ENCODE assay signal across 1 cellular context in the genomic region with DNA sequence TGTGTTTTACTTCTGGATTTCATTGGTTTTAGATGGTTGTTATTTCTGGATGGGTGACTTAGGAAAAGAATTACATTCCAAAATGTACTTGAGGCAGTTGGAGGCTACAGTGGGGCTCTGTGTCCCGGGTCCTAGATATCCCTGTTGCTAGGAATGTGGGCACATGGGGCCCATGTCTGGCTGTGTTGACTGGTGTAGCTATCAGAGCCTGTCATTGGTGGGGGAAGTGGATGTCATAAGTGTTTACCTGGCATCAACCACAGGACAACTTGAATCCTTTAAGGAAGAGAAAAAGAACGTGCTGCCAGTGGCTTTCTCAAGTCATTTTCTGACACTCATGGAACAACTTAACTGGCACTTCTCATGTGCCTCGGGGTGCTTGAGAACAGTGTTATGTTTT.
TF ChIP-seq lines count a peak whose summit lies in the region.

No MANE protein-coding gene starts in this region.

TF ChIP-seq in GM12878, 131 proteins besides CTCF, POLR2A, EP300 and RAD21 (continued from another document):
- TF ChIP-seq, protein P1, sequence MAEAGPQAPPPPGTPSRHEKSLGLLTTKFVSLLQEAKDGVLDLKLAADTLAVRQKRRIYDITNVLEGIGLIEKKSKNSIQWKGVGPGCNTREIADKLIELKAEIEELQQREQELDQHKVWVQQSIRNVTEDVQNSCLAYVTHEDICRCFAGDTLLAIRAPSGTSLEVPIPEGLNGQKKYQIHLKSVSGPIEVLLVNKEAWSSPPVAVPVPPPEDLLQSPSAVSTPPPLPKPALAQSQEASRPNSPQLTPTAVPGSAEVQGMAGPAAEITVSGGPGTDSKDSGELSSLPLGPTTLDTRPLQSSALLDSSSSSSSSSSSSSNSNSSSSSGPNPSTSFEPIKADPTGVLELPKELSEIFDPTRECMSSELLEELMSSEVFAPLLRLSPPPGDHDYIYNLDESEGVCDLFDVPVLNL (IDR thresholded peaks at IDR 0.05; ENCODE audit: low read depth, low read length): no peak
- TF ChIP-seq IKZF2 (IDR thresholded peaks at IDR 0.05) (no peak), ATF7 (IDR thresholded peaks at IDR 0.05; ENCODE audit: low read depth) (no peak), CEBPB (IDR thresholded peaks at IDR 0.05; ENCODE audit: borderline replicate concordance in 1 of 2, low read depth in 2 of 2, low read length in 2 of 2) (no peak), SMAD5 (IDR thresholded peaks at IDR 0.05; ENCODE audit: low read depth) (no peak), TCF7 (IDR thresholded peaks at IDR 0.05; ENCODE audit: borderline replicate concordance) (no peak), RUNX3 (IDR thresholded peaks at IDR 0.05; ENCODE audit: low read length) (no peak), GABPA (IDR thresholded peaks at IDR 0.05; ENCODE audit: low read depth) (no peak), BCL11A (IDR thresholded peaks at IDR 0.05; ENCODE audit: low read depth, low read length) (no peak)
- TF ChIP-seq, protein P2, sequence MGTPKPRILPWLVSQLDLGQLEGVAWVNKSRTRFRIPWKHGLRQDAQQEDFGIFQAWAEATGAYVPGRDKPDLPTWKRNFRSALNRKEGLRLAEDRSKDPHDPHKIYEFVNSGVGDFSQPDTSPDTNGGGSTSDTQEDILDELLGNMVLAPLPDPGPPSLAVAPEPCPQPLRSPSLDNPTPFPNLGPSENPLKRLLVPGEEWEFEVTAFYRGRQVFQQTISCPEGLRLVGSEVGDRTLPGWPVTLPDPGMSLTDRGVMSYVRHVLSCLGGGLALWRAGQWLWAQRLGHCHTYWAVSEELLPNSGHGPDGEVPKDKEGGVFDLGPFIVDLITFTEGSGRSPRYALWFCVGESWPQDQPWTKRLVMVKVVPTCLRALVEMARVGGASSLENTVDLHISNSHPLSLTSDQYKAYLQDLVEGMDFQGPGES (IDR thresholded peaks at IDR 0.05): no peak
- TF ChIP-seq, protein P3, sequence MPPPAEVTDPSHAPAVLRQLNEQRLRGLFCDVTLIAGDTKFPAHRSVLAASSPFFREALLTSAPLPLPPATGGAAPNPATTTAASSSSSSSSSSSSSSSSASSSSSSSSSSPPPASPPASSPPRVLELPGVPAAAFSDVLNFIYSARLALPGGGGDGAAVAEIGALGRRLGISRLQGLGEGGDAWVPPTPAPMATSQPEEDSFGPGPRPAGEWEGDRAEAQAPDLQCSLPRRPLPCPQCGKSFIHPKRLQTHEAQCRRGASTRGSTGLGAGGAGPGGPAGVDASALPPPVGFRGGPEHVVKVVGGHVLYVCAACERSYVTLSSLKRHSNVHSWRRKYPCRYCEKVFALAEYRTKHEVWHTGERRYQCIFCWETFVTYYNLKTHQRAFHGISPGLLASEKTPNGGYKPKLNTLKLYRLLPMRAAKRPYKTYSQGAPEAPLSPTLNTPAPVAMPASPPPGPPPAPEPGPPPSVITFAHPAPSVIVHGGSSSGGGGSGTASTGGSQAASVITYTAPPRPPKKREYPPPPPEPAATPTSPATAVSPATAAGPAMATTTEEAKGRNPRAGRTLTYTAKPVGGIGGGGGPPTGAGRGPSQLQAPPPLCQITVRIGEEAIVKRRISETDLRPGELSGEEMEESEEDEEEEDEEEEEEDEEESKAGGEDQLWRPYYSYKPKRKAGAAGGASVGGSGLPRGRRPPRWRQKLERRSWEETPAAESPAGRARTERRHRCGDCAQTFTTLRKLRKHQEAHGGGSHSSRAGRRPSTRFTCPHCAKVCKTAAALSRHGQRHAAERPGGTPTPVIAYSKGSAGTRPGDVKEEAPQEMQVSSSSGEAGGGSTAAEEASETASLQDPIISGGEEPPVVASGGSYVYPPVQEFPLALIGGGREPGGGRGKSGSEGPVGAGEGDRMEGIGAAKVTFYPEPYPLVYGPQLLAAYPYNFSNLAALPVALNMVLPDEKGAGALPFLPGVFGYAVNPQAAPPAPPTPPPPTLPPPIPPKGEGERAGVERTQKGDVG (CRISPR knock-in tag; IDR thresholded peaks at IDR 0.05): no peak
- TF ChIP-seq, protein P4, sequence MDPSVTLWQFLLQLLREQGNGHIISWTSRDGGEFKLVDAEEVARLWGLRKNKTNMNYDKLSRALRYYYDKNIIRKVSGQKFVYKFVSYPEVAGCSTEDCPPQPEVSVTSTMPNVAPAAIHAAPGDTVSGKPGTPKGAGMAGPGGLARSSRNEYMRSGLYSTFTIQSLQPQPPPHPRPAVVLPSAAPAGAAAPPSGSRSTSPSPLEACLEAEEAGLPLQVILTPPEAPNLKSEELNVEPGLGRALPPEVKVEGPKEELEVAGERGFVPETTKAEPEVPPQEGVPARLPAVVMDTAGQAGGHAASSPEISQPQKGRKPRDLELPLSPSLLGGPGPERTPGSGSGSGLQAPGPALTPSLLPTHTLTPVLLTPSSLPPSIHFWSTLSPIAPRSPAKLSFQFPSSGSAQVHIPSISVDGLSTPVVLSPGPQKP (IDR thresholded peaks at IDR 0.05; ENCODE audit: low read depth, low read length): no peak
- TF ChIP-seq, protein P5, sequence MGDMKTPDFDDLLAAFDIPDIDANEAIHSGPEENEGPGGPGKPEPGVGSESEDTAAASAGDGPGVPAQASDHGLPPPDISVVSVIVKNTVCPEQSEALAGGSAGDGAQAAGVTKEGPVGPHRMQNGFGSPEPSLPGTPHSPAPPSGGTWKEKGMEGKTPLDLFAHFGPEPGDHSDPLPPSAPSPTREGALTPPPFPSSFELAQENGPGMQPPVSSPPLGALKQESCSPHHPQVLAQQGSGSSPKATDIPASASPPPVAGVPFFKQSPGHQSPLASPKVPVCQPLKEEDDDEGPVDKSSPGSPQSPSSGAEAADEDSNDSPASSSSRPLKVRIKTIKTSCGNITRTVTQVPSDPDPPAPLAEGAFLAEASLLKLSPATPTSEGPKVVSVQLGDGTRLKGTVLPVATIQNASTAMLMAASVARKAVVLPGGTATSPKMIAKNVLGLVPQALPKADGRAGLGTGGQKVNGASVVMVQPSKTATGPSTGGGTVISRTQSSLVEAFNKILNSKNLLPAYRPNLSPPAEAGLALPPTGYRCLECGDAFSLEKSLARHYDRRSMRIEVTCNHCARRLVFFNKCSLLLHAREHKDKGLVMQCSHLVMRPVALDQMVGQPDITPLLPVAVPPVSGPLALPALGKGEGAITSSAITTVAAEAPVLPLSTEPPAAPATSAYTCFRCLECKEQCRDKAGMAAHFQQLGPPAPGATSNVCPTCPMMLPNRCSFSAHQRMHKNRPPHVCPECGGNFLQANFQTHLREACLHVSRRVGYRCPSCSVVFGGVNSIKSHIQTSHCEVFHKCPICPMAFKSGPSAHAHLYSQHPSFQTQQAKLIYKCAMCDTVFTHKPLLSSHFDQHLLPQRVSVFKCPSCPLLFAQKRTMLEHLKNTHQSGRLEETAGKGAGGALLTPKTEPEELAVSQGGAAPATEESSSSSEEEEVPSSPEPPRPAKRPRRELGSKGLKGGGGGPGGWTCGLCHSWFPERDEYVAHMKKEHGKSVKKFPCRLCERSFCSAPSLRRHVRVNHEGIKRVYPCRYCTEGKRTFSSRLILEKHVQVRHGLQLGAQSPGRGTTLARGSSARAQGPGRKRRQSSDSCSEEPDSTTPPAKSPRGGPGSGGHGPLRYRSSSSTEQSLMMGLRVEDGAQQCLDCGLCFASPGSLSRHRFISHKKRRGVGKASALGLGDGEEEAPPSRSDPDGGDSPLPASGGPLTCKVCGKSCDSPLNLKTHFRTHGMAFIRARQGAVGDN (IDR thresholded peaks at IDR 0.05): no peak
